In genomic region chr2:24894750-24895149, GRCh38 we compare ENCODE assay signal across 1 cellular context.
TF ChIP-seq lines count a peak whose summit lies in the region.

No MANE protein-coding gene starts in this region.

TF ChIP-seq in K562, 482 proteins besides CTCF, POLR2A, EP300 and RAD21 (continued from another document):
- TF ChIP-seq RBM25 (IDR thresholded peaks at IDR 0.05; ENCODE audit: low read depth, low read length, severe bottlenecking) (no peak), TRIM24 (IDR thresholded peaks at IDR 0.05) (peak; percentile 89 to 96), ZNF280A (IDR thresholded peaks at IDR 0.05; ENCODE audit: low read depth, partially characterized antibody) (peak; percentile 99), EHMT2 (IDR thresholded peaks at IDR 0.05) (peak; percentile 82), TGIF2 (CRISPR knock-in tag; IDR thresholded peaks at IDR 0.05) (no peak), NBN (IDR thresholded peaks at IDR 0.05; ENCODE audit: low read depth) (peak; percentile 77), SMARCA5 (IDR thresholded peaks at IDR 0.05) (peak; percentile 38; the same call in 1 of the 2 replicates), IFI16 (CRISPR knock-in tag; IDR thresholded peaks at IDR 0.05) (no peak), NFATC3 (IDR thresholded peaks at IDR 0.05) (peak; percentile 43; the same call in 1 of the 2 replicates), HOMEZ (CRISPR knock-in tag; IDR thresholded peaks at IDR 0.05) (no peak), CBX1 (IDR thresholded peaks at IDR 0.05; ENCODE audit: low read depth) (0 out of 2 replicates have a peak, but pooled peaks have one; percentile 25), TEAD2 (tag; IDR thresholded peaks at IDR 0.05) (no peak), HDAC3 (IDR thresholded peaks at IDR 0.05; ENCODE audit: borderline replicate concordance, partially characterized antibody) (no peak), KDM5B (IDR thresholded peaks at IDR 0.05; ENCODE audit: insufficient replicate concordance, low read depth, low read length) (no peak), NCOA1 (IDR thresholded peaks at IDR 0.05; ENCODE audit: low read depth) (no peak), ZEB2 (IDR thresholded peaks at IDR 0.05) (peak; percentile 77; the same call in 1 of the 2 replicates), CC2D1A (IDR thresholded peaks at IDR 0.05) (peak; percentile 45; the same call in 1 of the 2 replicates), BRD9 (IDR thresholded peaks at IDR 0.05; ENCODE audit: low read depth, partially characterized antibody) (no peak), ARNT (IDR thresholded peaks at IDR 0.05) (peak; percentile 22 to 77; a peak in 2 of 4 replicates), TRIM28 (IDR thresholded peaks at IDR 0.05) (peak; percentile 99), TFAM (CRISPR knock-in tag; conservative IDR thresholded peaks at IDR 0.05) (no peak), ZBTB11 (CRISPR knock-in tag; IDR thresholded peaks at IDR 0.05) (no peak), E2F1 (CRISPR knock-in tag; IDR thresholded peaks at IDR 0.05) (no peak), HBP1 (CRISPR knock-in tag; IDR thresholded peaks at IDR 0.05) (no peak), MAFG (tag; conservative IDR thresholded peaks at IDR 0.05) (no peak), CBX3 (IDR thresholded peaks at IDR 0.05; ENCODE audit: borderline replicate concordance in 1 of 2, low read length in 2 of 2) (peak in 1 of 2 experiments; percentile 100; a peak in 2 of 3 replicates)
TF ChIP-seq in K562: peak in this region for 20.
